Comparison of ENCODE assay signal across 1 cellular context in genomic region chr2:181857471-181857870, GRCh38.
TF ChIP-seq lines count a peak whose summit lies in the region.

No MANE protein-coding gene starts in this region.

TF ChIP-seq in IMR-90, 13 proteins besides CTCF, POLR2A, EP300 and RAD21:
- peak; percentile 44; the same call in 1 of the 2 replicates for TF ChIP-seq CEBPB (IDR thresholded peaks at IDR 0.05; ENCODE audit: low read depth, low read length)
- no peak for TF ChIP-seq ELK1 (IDR thresholded peaks at IDR 0.05; ENCODE audit: borderline replicate concordance, low read depth, low read length)
